Comparison of ENCODE assay signal across 7 cellular contexts in genomic region chr7:151346-151745, GRCh38. TPM values are rescaled to one million over a fixed set of nuclear protein-coding genes. Genes with fewer than 3 reads are reported as not detected.
DNase-seq lines count a peak whose midpoint lies in the region; ATAC-seq and TF ChIP-seq lines count a peak whose summit lies in the region.
"Not testable (repeated sequence)": the region's sequence is repeated elsewhere in the genome, so short reads cannot be mapped to it uniquely, and the experiment has no call there.

No MANE protein-coding gene starts in this region.

- not testable (repeated sequence) for ATAC-seq in T-helper 17 cell; lower lobe of right lung; aorta (ENCODE audit: low FRiP score)

- POLR2A ChIA-PET in CD4-positive, alpha-beta memory T cell (lab: Charles Lee; ENCODE audit: partially characterized antibody) = not testable (repeated sequence)

- not testable (repeated sequence) for H3K79me2 ChIP-seq in osteoblast (ENCODE audit: insufficient read depth, low read length)

- not testable (repeated sequence) for H3K4me2 ChIP-seq in osteoblast (ENCODE audit: insufficient read depth, low read length)

- H3K27ac ChIP-seq in CD4-positive, alpha-beta memory T cell (ENCODE audit: low read depth, low read length); lower lobe of right lung; aorta (ENCODE audit: low read depth in 1 of 2, low read length in 2 of 2): not testable (repeated sequence)
- peak overlapping the region; percentile 18 for H3K27ac ChIP-seq in osteoblast (ENCODE audit: low read depth, low read length)

- not testable (repeated sequence) for H3K4me3 ChIP-seq in CD4-positive, alpha-beta memory T cell (ENCODE audit: low read length in 2 of 2); lower lobe of right lung; osteoblast (ENCODE audit: insufficient read depth, low read length); aorta (ENCODE audit: low read length in 2 of 2)

- not testable (repeated sequence) for H2AFZ ChIP-seq in osteoblast (ENCODE audit: low read length)

- H3K9me3 Mint-ChIP-seq in CD4-positive, alpha-beta memory T cell; activated T-helper 1 cell treated with anti-CD3 and anti-CD28 coated beads, Interleukin-12 subunit alpha, Interleukin-12 subunit beta, Interleukin-2, Interleukin-4 antibody, amounts not matched to agents 30 ng/mL and 10 ng/mL and 1 ng/mL, durations not matched to agents 14 hours and 24 hours and 36 hours; brain: not testable (repeated sequence)

- not testable (repeated sequence) for H3K9me3 ChIP-seq in CD4-positive, alpha-beta memory T cell (ENCODE audit: control insufficient read depth in 1 of 2, low read length in 2 of 2); T-helper 17 cell (ENCODE audit: control insufficient read depth, low read length, poor library complexity, severe bottlenecking); lower lobe of right lung; osteoblast (ENCODE audit: low read depth, low read length); aorta (ENCODE audit: control insufficient read depth, low read length)

- H3K4me3 Mint-ChIP-seq in CD4-positive, alpha-beta memory T cell = peak overlapping the region in 6 of 8 donors; percentile 12 to 54 (median 24)
- peak overlapping the region; percentile 47 for H3K4me3 Mint-ChIP-seq in T-helper 17 cell
- peak overlapping the region; percentile 11 for H3K4me3 Mint-ChIP-seq in activated T-helper 1 cell treated with anti-CD3 and anti-CD28 coated beads, Interleukin-12 subunit alpha, Interleukin-12 subunit beta, Interleukin-2, Interleukin-4 antibody, amounts not matched to agents 30 ng/mL and 10 ng/mL and 1 ng/mL, durations not matched to agents 14 hours and 24 hours and 36 hours
- H3K4me3 Mint-ChIP-seq in brain = not testable (repeated sequence)

- H3K36me3 ChIP-seq in CD4-positive, alpha-beta memory T cell (ENCODE audit: insufficient read depth, low read length); lower lobe of right lung; osteoblast (ENCODE audit: insufficient read depth, low read length); aorta (ENCODE audit: control insufficient read depth in 1 of 2, insufficient read depth in 2 of 2, low read length in 1 of 2): not testable (repeated sequence)

- TF ChIP-seq CTCF in brain (conservative IDR thresholded peaks at IDR 0.05); lower lobe of right lung (IDR thresholded peaks at IDR 0.05); osteoblast (IDR thresholded peaks at IDR 0.05; ENCODE audit: extremely low read depth, low read depth, low read length): not testable (repeated sequence)

- 95% methylated on average over 18 of the region's 18 CpGs for WGBS in aorta, 2 donors

- H3K4me1 ChIP-seq in CD4-positive, alpha-beta memory T cell (ENCODE audit: insufficient read depth, low read length) = peaks cover 17% of the 10 kb centered on the region
- peaks cover 18% of the 10 kb centered on the region for H3K4me1 ChIP-seq in lower lobe of right lung
- peaks cover 33% of the 10 kb centered on the region for H3K4me1 ChIP-seq in osteoblast (ENCODE audit: insufficient read depth, low read length)
- H3K4me1 ChIP-seq in aorta (ENCODE audit: control insufficient read depth in 1 of 2, insufficient read depth in 2 of 2, low read length in 2 of 2) = not testable (repeated sequence)

- not testable (repeated sequence) for H4K20me1 ChIP-seq in osteoblast (ENCODE audit: insufficient read depth, low read length)

- peak overlapping the region in 4 of 7 donors; percentile 30 to 66 (median 33) for H3K27ac Mint-ChIP-seq in CD4-positive, alpha-beta memory T cell
- not testable (repeated sequence) for H3K27ac Mint-ChIP-seq in T-helper 17 cell; activated T-helper 1 cell treated with anti-CD3 and anti-CD28 coated beads, Interleukin-12 subunit alpha, Interleukin-12 subunit beta, Interleukin-2, Interleukin-4 antibody, amounts not matched to agents 30 ng/mL and 10 ng/mL and 1 ng/mL, durations not matched to agents 14 hours and 24 hours and 36 hours
- peak overlapping the region in 3 of 5 experiments; percentile 36 to 87 (median 60) for H3K27ac Mint-ChIP-seq in brain

- H3K36me3 Mint-ChIP-seq in CD4-positive, alpha-beta memory T cell; T-helper 17 cell (ENCODE audit: low read depth); activated T-helper 1 cell treated with anti-CD3 and anti-CD28 coated beads, Interleukin-12 subunit alpha, Interleukin-12 subunit beta, Interleukin-2, Interleukin-4 antibody, amounts not matched to agents 30 ng/mL and 10 ng/mL and 1 ng/mL, durations not matched to agents 14 hours and 24 hours and 36 hours (ENCODE audit: low read depth); brain: not testable (repeated sequence)

- intact Hi-C loops in CD4-positive, alpha-beta memory T cell (cut with micrococcal nuclease); activated T-helper 1 cell treated with anti-CD3 and anti-CD28 coated beads, Interleukin-12 subunit alpha, Interleukin-12 subunit beta, Interleukin-2, Interleukin-4 antibody, amounts not matched to agents 30 ng/mL and 10 ng/mL and 1 ng/mL, durations not matched to agents 14 hours and 24 hours and 36 hours (cut with micrococcal nuclease); lower lobe of right lung (cut with DNase I): not testable (repeated sequence)
- intact Hi-C loops in aorta (cut with DNase I) = loop anchor here in 1 of 2 donors (5.0 kb wide), 1 partner anchor 36 kb away; no protein-coding TSS in a partner anchor

- CTCF ChIA-PET in CD4-positive, alpha-beta memory T cell (lab: Charles Lee; ENCODE audit: partially characterized antibody) = not testable (repeated sequence)

- H3K27me3 Mint-ChIP-seq in CD4-positive, alpha-beta memory T cell; T-helper 17 cell; activated T-helper 1 cell treated with anti-CD3 and anti-CD28 coated beads, Interleukin-12 subunit alpha, Interleukin-12 subunit beta, Interleukin-2, Interleukin-4 antibody, amounts not matched to agents 30 ng/mL and 10 ng/mL and 1 ng/mL, durations not matched to agents 14 hours and 24 hours and 36 hours (ENCODE audit: insufficient read depth); brain: not testable (repeated sequence)

- H3K27me3 ChIP-seq in CD4-positive, alpha-beta memory T cell (ENCODE audit: insufficient read depth, low read length); lower lobe of right lung (ENCODE audit: low read depth); osteoblast (ENCODE audit: insufficient read depth, low read length); aorta (ENCODE audit: control insufficient read depth in 1 of 2, insufficient read depth in 2 of 2, low read length in 1 of 2): not testable (repeated sequence)

- peaks cover 10 to 26% (median 17%) of the 10 kb centered on the region in 4 donors for H3K4me1 Mint-ChIP-seq in CD4-positive, alpha-beta memory T cell
- H3K4me1 Mint-ChIP-seq in T-helper 17 cell = peaks cover 15% of the 10 kb centered on the region
- H3K4me1 Mint-ChIP-seq in activated T-helper 1 cell treated with anti-CD3 and anti-CD28 coated beads, Interleukin-12 subunit alpha, Interleukin-12 subunit beta, Interleukin-2, Interleukin-4 antibody, amounts not matched to agents 30 ng/mL and 10 ng/mL and 1 ng/mL, durations not matched to agents 14 hours and 24 hours and 36 hours (ENCODE audit: low read depth) = peaks cover 22% of the 10 kb centered on the region
- H3K4me1 Mint-ChIP-seq in brain = peaks cover 76% of the 10 kb centered on the region

- not testable (repeated sequence) for DNase-seq in CD4-positive, alpha-beta memory T cell; T-helper 17 cell; activated T-helper 1 cell treated with anti-CD3 and anti-CD28 coated beads, Interleukin-12 subunit alpha, Interleukin-12 subunit beta, Interleukin-2, Interleukin-4 antibody, amounts not matched to agents 30 ng/mL and 10 ng/mL and 1 ng/mL, durations not matched to agents 14 hours and 24 hours and 36 hours (ENCODE audit: low spot score); osteoblast (ENCODE audit: insufficient read length, low spot score, missing footprints)
- DNase-seq in lower lobe of right lung (peak; percentile 46), aorta (peak; percentile 30 to 35)

RNA-seq across cellular contexts. Expression of gene FAM20C, which starts 41.0 kb away (rescaled TPM):
- 1 to 10 TPM; 4.7 to 7.8 TPM for total RNA-seq in CD4-positive, alpha-beta memory T cell
- polyA plus RNA-seq in CD4-positive, alpha-beta memory T cell = not detected
- total RNA-seq in T-helper 17 cell (1 to 10 TPM; 1.4 to 2.8 TPM), lower lobe of right lung (42.9 TPM), osteoblast (38.6 and 46.0 TPM in 2 replicates), aorta (100 to 1,000 TPM in 1 of 2 donors, 10 to 100 TPM in 1; 88.3 to 104 TPM)
- total RNA-seq in activated T-helper 1 cell treated with anti-CD3 and anti-CD28 coated beads, Interleukin-12 subunit alpha, Interleukin-12 subunit beta, Interleukin-2, Interleukin-4 antibody, amounts not matched to agents 30 ng/mL and 10 ng/mL and 1 ng/mL, durations not matched to agents 14 hours and 24 hours and 36 hours = 0.15 and 0.34 TPM in 2 replicates
- polyA plus RNA-seq in brain (ENCODE audit: insufficient read depth, low read depth, low replicate concordance) (20.8 TPM), aorta (10 to 100 TPM; 11.3 to 26.6 TPM)
